ENCODE assay signal across 8 cellular contexts in genomic region chr3:47512416-47513124, GRCh38. TPM values are rescaled to one million over a fixed set of nuclear protein-coding genes. Genes with fewer than 3 reads are reported as not detected.
DNase-seq lines count a peak whose midpoint lies in the region; ATAC-seq, FAIRE-seq and TF ChIP-seq lines count a peak whose summit lies in the region.

No MANE protein-coding gene starts in this region.

- no peaks in the 10 kb centered on the region for H3K9me3 ChIP-seq in SJSA1 (replicated peaks)
- no peaks in the 10 kb centered on the region for H3K9me3 ChIP-seq in HepG2 (ENCODE audit: low read length)

- H3K27me3 ChIP-seq in SJSA1 (replicated peaks) (no peaks in the 10 kb centered on the region), HepG2 (ENCODE audit: control insufficient read depth in 1 of 2, insufficient read depth in 2 of 2, low read length in 2 of 2) (no peaks in the 10 kb centered on the region; a peak in 1 of 5 replicates)

- H3K4me3 ChIP-seq in AG09309 (ENCODE audit: control insufficient read depth, low read depth, low read length) (peak overlapping the region; percentile 47), SJSA1 (peak overlapping the region; percentile 58), cardiac fibroblast (replicated peaks in 1 of 2; ENCODE audit: low read depth in 2 of 2, low read length in 2 of 2) (peak overlapping the region; percentile 64 to 79), HepG2 (replicated peaks in 1 of 3; ENCODE audit: insufficient read depth in 1 of 3, low read depth in 2 of 3, low read length in 3 of 3) (peak overlapping the region; percentile 77 to 87 (median 86))

- no peak for TF ChIP-seq RAD21 in HepG2 (CRISPR knock-in tag; IDR thresholded peaks at IDR 0.05)

- POLR2A ChIA-PET in HepG2 (lab: Yijun Ruan, JAX): no interaction called here

- H2AFZ ChIP-seq in HepG2 (ENCODE audit: low read length): no peak overlapping the region

- no peaks in the 10 kb centered on the region for H4K20me1 ChIP-seq in HepG2 (ENCODE audit: insufficient read depth, low read length)

- TF ChIP-seq CTCF in AG09309 (IDR thresholded peaks at IDR 0.05; ENCODE audit: control insufficient read depth, insufficient read depth, low read depth, low read length, missing control alignments): no peak
- no peak for TF ChIP-seq CTCF in cardiac fibroblast (IDR thresholded peaks at IDR 0.05; ENCODE audit: low read depth, low read length)
- no peak for TF ChIP-seq CTCF in HepG2 (CRISPR knock-in tag; IDR thresholded peaks at IDR 0.05)

- 23% methylated on average over 32 of the region's 36 CpGs for WGBS in HepG2 (ENCODE audit: low lambda C conversion rate)

- H3K9ac ChIP-seq in HepG2 (ENCODE audit: insufficient read depth, low read depth, low read length): peak overlapping the region; percentile 88

- ATAC-seq in GM21515 (IDR thresholded peaks at IDR 0.05; ENCODE audit: unreplicated experiment) (peak; percentile 7), HepG2 (peak; percentile 18), HG02623 (IDR thresholded peaks at IDR 0.05; ENCODE audit: unreplicated experiment) (no peak)

- intact Hi-C loops in HepG2 (cut with micrococcal nuclease; ENCODE audit: unreplicated experiment): loop anchor here (1.0 to 5.0 kb wide), 3 partner anchors 35 to 91 kb away; partner anchors contain the start of gene SCAP

- peak overlapping the region; percentile 99 for H3K4me2 ChIP-seq in HepG2 (ENCODE audit: low read depth, low read length)

- peaks cover 15% of the 10 kb centered on the region for H3K79me2 ChIP-seq in HepG2 (ENCODE audit: insufficient read depth, low read length)

- TSS peak; percentile 68 for BruUV-seq in HepG2 (replicated peaks; lab: Mats Ljungman, UMichigan)

- H3K36me3 ChIP-seq in SJSA1 (peaks cover 22% of the 10 kb centered on the region), HepG2 (replicated peaks in 1 of 2; ENCODE audit: control insufficient read depth in 1 of 2, insufficient read depth in 2 of 2, low read length in 2 of 2) (peaks cover 2 to 12% of the 10 kb centered on the region in 2 experiments; a peak in 2 of 5 replicates)

- in situ Hi-C loops in HepG2 (cut with HindIII; ENCODE audit: extremely low pct_ligation_motif_present, low pct_unique_long_range_greater_than_20kb): loop anchor here (5.0 kb wide), 1 partner anchor 90 kb away; no protein-coding TSS in a partner anchor

- FAIRE-seq in HepG2 (lab: Jason Lieb, UNC): no peak

- CTCF ChIA-PET in HepG2 (lab: Yijun Ruan, JAX; ENCODE audit: low intra/inter-chr PET ratio, low total read pairs): interaction anchor here (2.1 kb wide), 1 partner anchor 91 kb away, joined by 16 read pairs; no protein-coding TSS in a partner anchor

- no peak for TF ChIP-seq POLR2A in HepG2 (IDR thresholded peaks at IDR 0.05; ENCODE audit: insufficient read depth in 1 of 2, low read depth in 2 of 2, low read length in 2 of 2)

- peaks cover 8% of the 10 kb centered on the region for H3K4me1 ChIP-seq in SJSA1 (replicated peaks)
- H3K4me1 ChIP-seq in HepG2 (ENCODE audit: insufficient read depth, low read length): peaks cover 40% of the 10 kb centered on the region

- TF ChIP-seq EP300 in HepG2 (IDR thresholded peaks at IDR 0.05; ENCODE audit: low read depth in 2 of 2, low read length in 2 of 2) (no peak), HepG2 (CRISPR knock-in tag; IDR thresholded peaks at IDR 0.05; ENCODE audit: borderline replicate concordance) (no peak)

- no peak for DNase-seq in AG09309 (ENCODE audit: low read depth)
- peak in 1 of 2 experiments; percentile 47 for DNase-seq in SJSA1 (ENCODE audit: low read depth in 1 of 2, low spot score in 2 of 2)
- DNase-seq in cardiac fibroblast (ENCODE audit: low read depth in 2 of 2): peak; percentile 24 to 29
- no peak for DNase-seq in HepG2 (ENCODE audit: low spot score)
- peak in 4 of 6 experiments; percentile 25 to 48 (median 34) for DNase-seq in stimulated activated naive CD4-positive, alpha-beta T cell (lab: John Stamatoyannopoulos, UW)
- no peak for DNase-seq in DMS153 treated with DMSO at 0.1 percent for 48 hours (lab: John Stamatoyannopoulos, UW; ENCODE audit: unreplicated experiment)

- H3K27ac ChIP-seq in SJSA1 (peak overlapping the region; percentile 51), HepG2 (ENCODE audit: extremely low read length, insufficient read depth, low read length) (peak overlapping the region; percentile 97)

TF ChIP-seq in HepG2, 621 proteins besides CTCF, POLR2A, EP300 and RAD21 (continues in another document):
- TF ChIP-seq, protein P1, sequence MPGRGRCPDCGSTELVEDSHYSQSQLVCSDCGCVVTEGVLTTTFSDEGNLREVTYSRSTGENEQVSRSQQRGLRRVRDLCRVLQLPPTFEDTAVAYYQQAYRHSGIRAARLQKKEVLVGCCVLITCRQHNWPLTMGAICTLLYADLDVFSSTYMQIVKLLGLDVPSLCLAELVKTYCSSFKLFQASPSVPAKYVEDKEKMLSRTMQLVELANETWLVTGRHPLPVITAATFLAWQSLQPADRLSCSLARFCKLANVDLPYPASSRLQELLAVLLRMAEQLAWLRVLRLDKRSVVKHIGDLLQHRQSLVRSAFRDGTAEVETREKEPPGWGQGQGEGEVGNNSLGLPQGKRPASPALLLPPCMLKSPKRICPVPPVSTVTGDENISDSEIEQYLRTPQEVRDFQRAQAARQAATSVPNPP (CRISPR knock-in tag; IDR thresholded peaks at IDR 0.05): no peak
- TF ChIP-seq CENPX (CRISPR knock-in tag; IDR thresholded peaks at IDR 0.05): no peak
- no peak for TF ChIP-seq NCOA5 (CRISPR knock-in tag; IDR thresholded peaks at IDR 0.05)
- TF ChIP-seq TCF7 (IDR thresholded peaks at IDR 0.05; ENCODE audit: low read depth): no peak
- no peak for TF ChIP-seq ZNF672 (CRISPR knock-in tag; IDR thresholded peaks at IDR 0.05)
- no peak for TF ChIP-seq SP140L (CRISPR knock-in tag; IDR thresholded peaks at IDR 0.05; ENCODE audit: borderline replicate concordance)
- TF ChIP-seq ATM (IDR thresholded peaks at IDR 0.05; ENCODE audit: borderline replicate concordance): no peak
- TF ChIP-seq ZNF121 (CRISPR knock-in tag; IDR thresholded peaks at IDR 0.05): 0 out of 2 replicates have a peak, but pooled peaks have one; percentile 5
- peak; percentile 48 for TF ChIP-seq SRSF1 (optimal IDR thresholded peaks at IDR 0.05; ENCODE audit: low read depth, low read length)
- TF ChIP-seq ZBTB38 (CRISPR knock-in tag; IDR thresholded peaks at IDR 0.05): no peak; the same call in 1 of the 2 replicates

RNA-seq across cellular contexts. Expression of gene ELP6, which starts 0.9 kb away (rescaled TPM):
- 28.7 and 39.1 TPM in 2 replicates for total RNA-seq in SJSA1 (2014; rRNA removed; shearing (Covaris generic))
- total RNA-seq in HepG2 (2016; rRNA removed; fragmentation: Illumina TruSeq; extraction: Trizol): 38.6 and 45.0 TPM in 2 replicates
- 21.1 and 22.8 TPM in 2 replicates for total RNA-seq in HepG2 (2016; cell fraction: cytosol; rRNA removed; fragmentation: Illumina TruSeq; extraction: Trizol; ENCODE audit: low read depth)
- total RNA-seq in HepG2 (2016; cell fraction: insoluble cytoplasmic fraction; rRNA removed; fragmentation: Illumina TruSeq; extraction: Trizol): 40.9 and 43.5 TPM in 2 replicates
- total RNA-seq in HepG2 (2016; cell fraction: membrane; rRNA removed; fragmentation: Illumina TruSeq; extraction: Trizol): 31.1 and 33.1 TPM in 2 replicates
- total RNA-seq in HepG2 (2016; cell fraction: nucleus; rRNA removed; fragmentation: Illumina TruSeq; extraction: Trizol): 35.1 and 40.6 TPM in 2 replicates
- 43.6 and 49.3 TPM in 2 replicates for polyA plus RNA-seq in HepG2 (2011; rRNA removed)
- 48.6 and 55.2 TPM in 2 replicates for polyA plus RNA-seq in HepG2 (2011; cell fraction: cytosol; rRNA removed)
- polyA plus RNA-seq in HepG2 (2011; cell fraction: nucleus; rRNA removed): 27.3 and 28.8 TPM in 2 replicates
- polyA plus RNA-seq in HepG2 (2012): 15.1 and 17.2 TPM in 2 replicates
- polyA plus RNA-seq in HepG2 (2016; cell fraction: cytosol; fragmentation: Illumina TruSeq; extraction: Trizol; ENCODE audit: low read depth): 15.9 and 19.1 TPM in 2 replicates
- polyA plus RNA-seq in HepG2 (2016; cell fraction: insoluble cytoplasmic fraction; fragmentation: Illumina TruSeq; extraction: Trizol; ENCODE audit: low read depth): 46.8 and 48.4 TPM in 2 replicates
- 23.9 and 24.2 TPM in 2 replicates for polyA plus RNA-seq in HepG2 (2016; cell fraction: membrane; fragmentation: Illumina TruSeq; extraction: Trizol; ENCODE audit: low read depth)
- polyA plus RNA-seq in HepG2 (2016; cell fraction: nucleus; fragmentation: Illumina TruSeq; extraction: Trizol; ENCODE audit: insufficient read depth, low read depth): 63.6 and 69.2 TPM in 2 replicates
- 60.8 and 110 TPM in 2 replicates for polyA minus RNA-seq in HepG2 (2011; rRNA and poly(A)+ RNA removed; ENCODE audit: low replicate concordance)
- 12.7 and 18.2 TPM in 2 replicates for polyA minus RNA-seq in HepG2 (2011; cell fraction: cytosol; rRNA and poly(A)+ RNA removed)
- polyA minus RNA-seq in HepG2 (2011; cell fraction: nucleus; rRNA and poly(A)+ RNA removed): 49.6 and 56.1 TPM in 2 replicates

RNA-seq across cellular contexts. Expression of gene SCAP, which starts 36.8 kb away (rescaled TPM):
- 32.6 and 33.5 TPM in 2 replicates for total RNA-seq in SJSA1 (2014; rRNA removed; shearing (Covaris generic))
- 24.0 and 53.3 TPM in 2 replicates for total RNA-seq in HepG2 (2016; rRNA removed; fragmentation: Illumina TruSeq; extraction: Trizol)
- 52.3 and 54.3 TPM in 2 replicates for total RNA-seq in HepG2 (2016; cell fraction: cytosol; rRNA removed; fragmentation: Illumina TruSeq; extraction: Trizol; ENCODE audit: low read depth)
- 21.9 and 52.8 TPM in 2 replicates for total RNA-seq in HepG2 (2016; cell fraction: insoluble cytoplasmic fraction; rRNA removed; fragmentation: Illumina TruSeq; extraction: Trizol)
- total RNA-seq in HepG2 (2016; cell fraction: membrane; rRNA removed; fragmentation: Illumina TruSeq; extraction: Trizol): 34.5 and 35.0 TPM in 2 replicates
- 54.5 and 63.6 TPM in 2 replicates for total RNA-seq in HepG2 (2016; cell fraction: nucleus; rRNA removed; fragmentation: Illumina TruSeq; extraction: Trizol)
- polyA plus RNA-seq in HepG2 (2011; rRNA removed): 40.4 and 58.7 TPM in 2 replicates
- polyA plus RNA-seq in HepG2 (2011; cell fraction: cytosol; rRNA removed): 31.5 and 35.0 TPM in 2 replicates
- polyA plus RNA-seq in HepG2 (2011; cell fraction: nucleus; rRNA removed): 134 and 142 TPM in 2 replicates
- 70.2 and 73.6 TPM in 2 replicates for polyA plus RNA-seq in HepG2 (2012)
- polyA plus RNA-seq in HepG2 (2016; cell fraction: cytosol; fragmentation: Illumina TruSeq; extraction: Trizol; ENCODE audit: low read depth): 6.4 and 7.0 TPM in 2 replicates
- 18.1 and 20.4 TPM in 2 replicates for polyA plus RNA-seq in HepG2 (2016; cell fraction: insoluble cytoplasmic fraction; fragmentation: Illumina TruSeq; extraction: Trizol; ENCODE audit: low read depth)
- 15.1 and 16.0 TPM in 2 replicates for polyA plus RNA-seq in HepG2 (2016; cell fraction: membrane; fragmentation: Illumina TruSeq; extraction: Trizol; ENCODE audit: low read depth)
- 85.3 and 87.4 TPM in 2 replicates for polyA plus RNA-seq in HepG2 (2016; cell fraction: nucleus; fragmentation: Illumina TruSeq; extraction: Trizol; ENCODE audit: insufficient read depth, low read depth)
- 122 and 226 TPM in 2 replicates for polyA minus RNA-seq in HepG2 (2011; rRNA and poly(A)+ RNA removed; ENCODE audit: low replicate concordance)
- 53.2 and 65.6 TPM in 2 replicates for polyA minus RNA-seq in HepG2 (2011; cell fraction: cytosol; rRNA and poly(A)+ RNA removed)
- polyA minus RNA-seq in HepG2 (2011; cell fraction: nucleus; rRNA and poly(A)+ RNA removed): 49.2 and 66.6 TPM in 2 replicates

Comparison
In these comparisons a context has a peak if more than half of its experiments do, and no peak if none do; other contexts are left out.
1. DNase-seq: peak in cardiac fibroblast (2 of 2) and stimulated activated naive CD4-positive, alpha-beta T cell (4 of 6); none in AG09309 (single experiment), HepG2 (single experiment) and DMS153 treated with DMSO at 0.1 percent for 48 hours (single experiment).
2. Peak in every context shown above with its lines, with median percentiles within 50 percentile points of each other: H3K4me3 ChIP-seq.